In genomic region chr9:94164756-94165549, GRCh38 we compare ENCODE assay signal across 9 cellular contexts.
A peak's percentile ranks its signal among the peaks of the same experiment; 100 is the strongest.
DNase-seq lines count a peak whose midpoint lies in the region; ATAC-seq and TF ChIP-seq lines count a peak whose summit lies in the region.
"Had no signal": no experiment of that assay in that cellular context is flagged by ENCODE, and none has a peak within 500 bp of the region (broad histone marks: within the 10 kb centered on the region; RNA-seq: fewer than 3 reads in every experiment).

No MANE protein-coding gene starts in this region.

- no peaks in the 10 kb centered on the region for H3K9me3 Mint-ChIP-seq in activated naive CD4-positive, alpha-beta T cell treated with anti-CD3 and anti-CD28 coated beads for 36 hours

- peak overlapping the region; percentile 76 for H3K4me3 Mint-ChIP-seq in activated naive CD4-positive, alpha-beta T cell treated with anti-CD3 and anti-CD28 coated beads for 36 hours
- peak overlapping the region; percentile 92 for H3K4me3 Mint-ChIP-seq in T-helper 17 cell

- H3K27ac Mint-ChIP-seq in activated naive CD4-positive, alpha-beta T cell treated with anti-CD3 and anti-CD28 coated beads for 36 hours, result peak overlapping the region; percentile 75
- H3K27ac Mint-ChIP-seq in T-helper 17 cell, result peak overlapping the region; percentile 89

- H3K4me1 ChIP-seq in lower lobe of right lung (peaks cover 30% of the 10 kb centered on the region), thyroid gland (peaks cover 14 to 18% of the 10 kb centered on the region in 2 donors)

- H3K27me3 Mint-ChIP-seq in activated naive CD4-positive, alpha-beta T cell treated with anti-CD3 and anti-CD28 coated beads for 36 hours (ENCODE audit: low read depth), result no peaks in the 10 kb centered on the region
- peaks cover 5% of the 10 kb centered on the region for H3K27me3 Mint-ChIP-seq in T-helper 17 cell

- no peak for TF ChIP-seq POLR2A in thyroid gland (IDR thresholded peaks at IDR 0.05)

- H3K27me3 ChIP-seq in lower lobe of right lung (ENCODE audit: low read depth), result no peaks in the 10 kb centered on the region
- no peaks in the 10 kb centered on the region for H3K27me3 ChIP-seq in thyroid gland
- H3K27me3 ChIP-seq: heart left ventricle had no signal

- CTCF ChIA-PET in activated naive CD4-positive, alpha-beta T cell treated with anti-CD3 and anti-CD28 coated beads for 36 hours (lab: Charles Lee), result interaction anchor here (1.1 kb wide), 1 partner anchor 99 kb away, joined by 3 read pairs; no protein-coding TSS in a partner anchor

- H3K36me3 ChIP-seq in lower lobe of right lung (no peaks in the 10 kb centered on the region), thyroid gland (no peaks in the 10 kb centered on the region)

- intact Hi-C loops in activated naive CD4-positive, alpha-beta T cell treated with anti-CD3 and anti-CD28 coated beads for 36 hours (cut with micrococcal nuclease), result loop anchor here (5.0 to 10.0 kb wide), 7 partner anchors 47 to 1850 kb away; partner anchors contain the start of genes FANCC, IPPK and NINJ1
- intact Hi-C loops in lower lobe of right lung (cut with DNase I) (no loop called here), thyroid gland (cut with DNase I) (no loop called here)

- H3K36me3 Mint-ChIP-seq in activated naive CD4-positive, alpha-beta T cell treated with anti-CD3 and anti-CD28 coated beads for 36 hours (ENCODE audit: low read depth), result peaks cover 13% of the 10 kb centered on the region
- H3K36me3 Mint-ChIP-seq in T-helper 17 cell (ENCODE audit: low read depth), result no peaks in the 10 kb centered on the region

- H3K27ac ChIP-seq in lower lobe of right lung, result peak overlapping the region; percentile 99
- H3K27ac ChIP-seq in thyroid gland, result peak overlapping the region; percentile 31 to 72 (median 57)

- H3K9me3 ChIP-seq in T-helper 17 cell (ENCODE audit: control insufficient read depth, low read length, poor library complexity, severe bottlenecking), result no peaks in the 10 kb centered on the region
- H3K9me3 ChIP-seq in lower lobe of right lung, result no peaks in the 10 kb centered on the region
- no peaks in the 10 kb centered on the region for H3K9me3 ChIP-seq in thyroid gland
- H3K9me3 ChIP-seq: heart left ventricle had no signal

- no peak for DNase-seq in activated naive CD4-positive, alpha-beta T cell treated with anti-CD3 and anti-CD28 coated beads for 36 hours
- DNase-seq in activated naive CD4-positive, alpha-beta T cell treated with anti-CD3 and anti-CD28 coated beads, Interleukin-2, amount 50 U/mL, for 16 hours, result no peak
- DNase-seq in T-helper 17 cell (no peak), lower lobe of right lung (no peak), thyroid gland (no peak), foreskin melanocyte (no peak)
- DNase-seq in activated CD4-positive, CD25-positive, alpha-beta regulatory T cell (lab: John Stamatoyannopoulos, UW), result no peak

- H3K4me1 Mint-ChIP-seq in activated naive CD4-positive, alpha-beta T cell treated with anti-CD3 and anti-CD28 coated beads for 36 hours (ENCODE audit: low read depth), result peaks cover 33% of the 10 kb centered on the region
- H3K4me1 Mint-ChIP-seq in T-helper 17 cell, result peaks cover 35% of the 10 kb centered on the region

- ATAC-seq in T-helper 17 cell (no peak), lower lobe of right lung (no peak), GM18867 (IDR thresholded peaks at IDR 0.05; ENCODE audit: unreplicated experiment) (no peak)

- TF ChIP-seq CTCF in lower lobe of right lung (IDR thresholded peaks at IDR 0.05) (no peak), thyroid gland (IDR thresholded peaks at IDR 0.05) (no peak)

- H3K4me3 ChIP-seq in lower lobe of right lung (peak overlapping the region; percentile 49), thyroid gland (replicated peaks in 1 of 3) (no peak overlapping the region)

- 78 to 80% methylated on average over 5 of the region's 5 CpGs for WGBS in thyroid gland, 2 donors
